8 cellular contexts compared by ENCODE assay signal in the genomic region with DNA sequence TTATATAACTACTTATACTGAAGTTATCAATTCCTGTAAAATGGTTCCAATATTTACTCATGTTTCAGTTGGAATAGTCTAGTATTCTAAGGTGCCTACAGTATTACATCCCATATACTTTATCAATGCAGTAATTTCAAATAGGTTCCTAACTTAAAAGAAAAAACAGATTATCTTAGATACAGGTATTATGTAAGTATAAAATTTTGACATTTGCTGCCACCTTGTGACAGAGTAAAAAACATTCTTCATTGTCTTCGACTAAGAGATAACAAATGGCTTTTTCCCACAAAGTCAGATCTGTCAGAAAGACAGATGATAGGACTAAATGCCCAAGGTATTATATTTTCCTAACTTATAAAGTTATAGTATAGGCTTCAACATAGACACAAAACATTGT.
DNase-seq lines count a peak whose midpoint lies in the region; ATAC-seq, FAIRE-seq and TF ChIP-seq lines count a peak whose summit lies in the region.

No MANE protein-coding gene starts in this region.

- ATAC-seq in esophagus mucosa (no peak), GM21381 (IDR thresholded peaks at IDR 0.05; ENCODE audit: unreplicated experiment) (no peak)

- no peak for TF ChIP-seq EP300 in esophagus muscularis mucosa (IDR thresholded peaks at IDR 0.05)

- DNase-seq in left ventricle myocardium inferior (no peak), cardiac septum (ENCODE audit: low spot score) (no peak), NCI-H69 (lab: John Stamatoyannopoulos, UW) (peak; percentile 25), esophagus muscularis mucosa (ENCODE audit: extremely low spot score) (no peak), small intestine (peak; percentile 47)
- no peak for DNase-seq in activated CD8-positive, alpha-beta memory T cell treated with anti-CD3 and anti-CD28 coated beads, Interleukin-2, amount 50 U/mL, for 48 hours

- peak; percentile 49 for TF ChIP-seq CTCF in left ventricle myocardium inferior (IDR thresholded peaks at IDR 0.05; ENCODE audit: borderline replicate concordance)
- peak; percentile 32 to 37 (median 34) for TF ChIP-seq CTCF in esophagus muscularis mucosa (IDR thresholded peaks at IDR 0.05)

- H3K36me3 ChIP-seq in left ventricle myocardium inferior (peaks cover 39% of the 10 kb centered on the region), esophagus muscularis mucosa (peaks cover under 1 to 27% (median 10%) of the 10 kb centered on the region in 4 donors), small intestine (ENCODE audit: control insufficient read depth in 2 of 2, insufficient read depth in 2 of 2, low read length in 2 of 2) (peaks cover 0 to 2% of the 10 kb centered on the region in 2 donors)

- FAIRE-seq in small intestine (lab: Jason Lieb, UNC), result peak; percentile 81

- H3K27me3 ChIP-seq in left ventricle myocardium inferior (ENCODE audit: low read depth) (no peaks in the 10 kb centered on the region), esophagus muscularis mucosa (no peaks in the 10 kb centered on the region), small intestine (ENCODE audit: control insufficient read depth in 2 of 2, insufficient read depth in 2 of 2, low read length in 2 of 2) (no peaks in the 10 kb centered on the region)

- intact Hi-C loops in left ventricle myocardium inferior (cut with micrococcal nuclease) (loop anchor here (5.0 kb wide), 1 partner anchor 176 kb away; no protein-coding TSS in a partner anchor), cardiac septum (cut with DNase I) (loop anchor here (5.0 kb wide), 1 partner anchor 171 kb away; no protein-coding TSS in a partner anchor), esophagus muscularis mucosa (cut with DNase I) (loop anchor here (5.0 kb wide), 1 partner anchor 171 kb away; no protein-coding TSS in a partner anchor)

- no peak for TF ChIP-seq POLR2A in esophagus muscularis mucosa (IDR thresholded peaks at IDR 0.05; ENCODE audit: low read depth)

- no peak overlapping the region for H3K27ac ChIP-seq in left ventricle myocardium inferior (replicated peaks)
- H3K27ac ChIP-seq in esophagus muscularis mucosa (replicated peaks in 1 of 4), result no peak overlapping the region
- no peak overlapping the region for H3K27ac ChIP-seq in small intestine (ENCODE audit: low read depth in 1 of 2, low read length in 1 of 2)

- H3K9me3 ChIP-seq in left ventricle myocardium inferior (replicated peaks), result peaks cover 15% of the 10 kb centered on the region
- peaks cover 0 to 5% (median 0%) of the 10 kb centered on the region in 4 donors for H3K9me3 ChIP-seq in esophagus muscularis mucosa
- no peaks in the 10 kb centered on the region for H3K9me3 ChIP-seq in small intestine (ENCODE audit: control insufficient read depth, low read depth)

- no peaks in the 10 kb centered on the region for H3K4me1 ChIP-seq in left ventricle myocardium inferior
- no peaks in the 10 kb centered on the region for H3K4me1 ChIP-seq in esophagus muscularis mucosa
- H3K4me1 ChIP-seq in small intestine (ENCODE audit: control insufficient read depth in 2 of 2, insufficient read depth in 1 of 2, low read depth in 1 of 2, low read length in 1 of 2), result no peaks in the 10 kb centered on the region

- WGBS in esophagus muscularis mucosa, result 19% methylated on average over 1 of the region's 1 CpG
- 3 to 13% (median 6%) methylated on average over 1 of the region's 1 CpG for WGBS in small intestine, 3 donors

- H3K4me3 ChIP-seq in left ventricle myocardium inferior, result no peak overlapping the region
- H3K4me3 ChIP-seq in esophagus muscularis mucosa, result no peak overlapping the region
- H3K4me3 ChIP-seq in small intestine (ENCODE audit: low read depth in 1 of 2, low read length in 2 of 2), result no peak overlapping the region

Comparison
In these comparisons a context has a peak if more than half of its experiments do, and no peak if none do; other contexts are left out.
1. DNase-seq: peak in NCI-H69 (single experiment) and small intestine (single experiment); none in left ventricle myocardium inferior (single experiment), cardiac septum (single experiment), esophagus muscularis mucosa (single experiment) and activated CD8-positive, alpha-beta memory T cell treated with anti-CD3 and anti-CD28 coated beads, Interleukin-2, amount 50 U/mL, for 48 hours (single experiment).